15 cellular contexts compared by ENCODE assay signal in the genomic region with DNA sequence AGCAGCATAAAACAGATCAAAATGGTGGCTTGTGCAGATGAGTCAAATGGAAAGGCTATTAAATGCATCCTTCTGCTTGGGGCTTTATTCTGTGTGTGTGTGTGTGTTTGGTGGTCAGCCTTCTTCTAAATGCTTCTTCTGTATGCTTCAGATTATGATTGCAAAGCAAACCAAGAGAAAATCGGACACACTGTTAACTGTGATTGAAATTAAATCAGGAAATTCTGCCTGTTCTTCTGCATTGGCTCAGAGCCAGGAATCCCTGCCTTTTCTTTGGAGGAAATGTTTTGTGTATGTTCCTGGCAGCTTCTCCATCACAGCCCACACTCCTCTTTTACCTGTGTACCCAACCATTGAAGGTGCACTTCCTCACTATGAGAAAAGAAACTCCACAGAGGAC. TPM values are rescaled to one million over a fixed set of nuclear protein-coding genes. Genes with fewer than 3 reads are reported as not detected.
DNase-seq lines count a peak whose midpoint lies in the region; TF ChIP-seq lines count a peak whose summit lies in the region.
"Had no signal": no experiment of that assay in that cellular context is flagged by ENCODE, and none has a peak within 500 bp of the region (broad histone marks: within the 10 kb centered on the region; RNA-seq: fewer than 3 reads in every experiment).

No MANE protein-coding gene starts in this region.

- TF ChIP-seq POLR2A in lower leg skin (IDR thresholded peaks at IDR 0.05): no peak

- H3K36me3 ChIP-seq in H7 (replicated peaks; ENCODE audit: control insufficient read depth, insufficient read depth, low read length): no peaks in the 10 kb centered on the region
- H3K36me3 ChIP-seq: BLaER1 had no signal

- 24 to 33% methylated on average over 1 of the region's 1 CpG for WGBS in lower leg skin, 2 donors

- H3K27me3 ChIP-seq in H7 (ENCODE audit: control insufficient read depth, insufficient read depth, low read length): no peaks in the 10 kb centered on the region
- H3K27me3 ChIP-seq: BLaER1 had no signal

- TF ChIP-seq CTCF in lower leg skin (IDR thresholded peaks at IDR 0.05): no peak

- no peak overlapping the region for H3K4me3 ChIP-seq in lower leg skin (ENCODE audit: low read depth, poor library complexity, severe bottlenecking)
- H3K4me3 ChIP-seq in H7 (ENCODE audit: insufficient read depth, low read depth, low read length): no peak overlapping the region
- H3K4me3 ChIP-seq: BLaER1, GM23248 had no signal

- intact Hi-C loops in lower leg skin (cut with DNase I; ENCODE audit: low total_unique reads): no loop called here

- peak; percentile 32 for DNase-seq in DMS153 (lab: John Stamatoyannopoulos, UW)
- no peak for DNase-seq in DMS153 treated with DMSO at 0.1 percent for 48 hours (lab: John Stamatoyannopoulos, UW; ENCODE audit: unreplicated experiment)
- peak; percentile 34 for DNase-seq in NCI-H1105 (lab: John Stamatoyannopoulos, UW)
- peak; percentile 60 for DNase-seq in NCI-H748 (lab: John Stamatoyannopoulos, UW; ENCODE audit: unreplicated experiment)
- DNase-seq in foreskin melanocyte: peak; percentile 54
- DNase-seq in lower leg skin (ENCODE audit: low spot score in 2 of 2): no peak
- DNase-seq in H7: no peak
- DNase-seq: AML-193; CD8-positive, alpha-beta memory T cell; DND-41; GF-D8; GM23248; IMR-90; KG1 had no signal

RNA-seq across cellular contexts. Expression of gene PDE10A, which starts 22.3 kb away (rescaled TPM):
- total RNA-seq in lower leg skin: 1 to 10 TPM in 2 of 4 donors, under 1 TPM in 2; 0.54 to 4.4 (median 0.98) TPM
- total RNA-seq in H7 (2014; rRNA removed; shearing (Covaris generic)): 1.1 and 1.6 TPM in 2 replicates
- total RNA-seq: CD8-positive, alpha-beta memory T cell had no signal

Comparison
In these comparisons a context has a peak if more than half of its experiments do, and no peak if none do; other contexts are left out.
1. DNase-seq: peak in DMS153 (single experiment), NCI-H1105 (single experiment), NCI-H748 (single experiment) and foreskin melanocyte (single experiment); none in DMS153 treated with DMSO at 0.1 percent for 48 hours (single experiment), lower leg skin (0 of 2) and H7 (single experiment).